ENCODE assay signal across 14 cellular contexts in the genomic region with DNA sequence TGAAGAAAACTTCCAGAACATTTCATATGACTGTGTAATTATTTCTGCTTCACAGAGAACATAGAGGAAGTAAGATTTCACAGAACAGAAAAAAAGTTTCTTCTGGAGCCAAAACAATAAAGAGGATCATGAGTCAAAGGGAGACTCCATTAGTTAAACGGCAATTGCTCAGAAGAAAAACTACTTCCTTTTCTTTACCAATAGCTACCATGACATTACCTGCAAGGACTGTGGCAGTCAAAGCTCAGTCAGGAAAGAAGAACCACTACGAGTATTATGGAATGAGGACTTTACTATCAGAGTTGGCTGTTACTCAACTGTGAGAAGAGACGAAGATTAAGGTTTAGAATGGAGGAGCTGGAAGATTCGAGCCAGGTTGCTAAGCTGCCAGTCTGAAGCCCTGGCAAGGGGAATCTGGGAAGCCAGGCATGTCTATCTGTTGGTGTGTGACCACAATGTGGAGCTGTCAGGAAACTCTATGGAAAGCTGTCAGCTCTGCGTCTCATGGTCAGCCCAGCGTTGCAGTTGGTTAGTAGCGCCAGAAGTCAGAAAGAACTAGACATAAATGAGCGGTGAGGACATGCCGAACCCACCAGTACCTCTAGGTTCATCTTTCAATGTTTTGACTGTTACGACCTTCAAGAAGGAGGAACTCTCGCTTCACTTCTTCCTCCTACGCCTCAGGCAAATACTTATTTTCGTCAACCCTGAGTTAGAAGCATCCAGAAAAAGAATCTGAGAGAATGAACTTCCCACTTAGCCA.
DNase-seq lines count a peak whose midpoint lies in the region; ATAC-seq and TF ChIP-seq lines count a peak whose summit lies in the region.
"Had no signal": no experiment of that assay in that cellular context is flagged by ENCODE, and none has a peak within 500 bp of the region (broad histone marks: within the 10 kb centered on the region; RNA-seq: fewer than 3 reads in every experiment).

No MANE protein-coding gene starts in this region.

- no peak for TF ChIP-seq CTCF in activated B cell treated with CpG ODN at 0.5 μM for 24 hours (IDR thresholded peaks at IDR 0.05)
- TF ChIP-seq CTCF in RWPE1 (conservative IDR thresholded peaks at IDR 0.05; ENCODE audit: low read depth): no peak
- no peak for TF ChIP-seq CTCF in progenitor cell of endocrine pancreas (IDR thresholded peaks at IDR 0.05; ENCODE audit: unreplicated experiment)

- H3K27ac Mint-ChIP-seq in activated B cell treated with CpG ODN at 0.5 μM for 24 hours (peak overlapping the region; percentile 87), progenitor cell of endocrine pancreas (no peak overlapping the region)
- H3K27ac Mint-ChIP-seq: brain had no signal

- peak; percentile 93 for ATAC-seq in GM18511 (IDR thresholded peaks at IDR 0.05; ENCODE audit: unreplicated experiment)
- ATAC-seq in GM21515 (IDR thresholded peaks at IDR 0.05; ENCODE audit: unreplicated experiment): peak; percentile 87
- ATAC-seq in HG03139 (IDR thresholded peaks at IDR 0.05; ENCODE audit: unreplicated experiment): peak; percentile 66
- peak; percentile 83 for ATAC-seq in activated B cell treated with CpG ODN at 0.5 μM for 24 hours (ENCODE audit: low read depth)
- ATAC-seq: HCT116 had no signal

- H3K36me3 Mint-ChIP-seq in activated B cell treated with CpG ODN at 0.5 μM for 24 hours (ENCODE audit: low read depth): no peaks in the 10 kb centered on the region
- no peaks in the 10 kb centered on the region for H3K36me3 Mint-ChIP-seq in progenitor cell of endocrine pancreas (ENCODE audit: insufficient read depth)
- H3K36me3 Mint-ChIP-seq: brain had no signal

- POLR2A ChIA-PET in activated B cell treated with CpG ODN at 0.5 μM for 24 hours (lab: Charles Lee): interaction anchor here (1.0 kb wide), 1 partner anchor 81 kb away, joined by 3 read pairs; no protein-coding TSS in a partner anchor
- POLR2A ChIA-PET in RWPE1 (lab: Yijun Ruan, JAX; ENCODE audit: low non-redundant PET): no interaction called here

- H3K9me3 Mint-ChIP-seq in activated B cell treated with CpG ODN at 0.5 μM for 24 hours: no peaks in the 10 kb centered on the region
- H3K9me3 Mint-ChIP-seq in progenitor cell of endocrine pancreas (ENCODE audit: low read depth): no peaks in the 10 kb centered on the region
- H3K9me3 Mint-ChIP-seq: brain had no signal

- H3K27ac ChIP-seq in RWPE1: no peak overlapping the region
- H3K27ac ChIP-seq: VCaP had no signal

- H3K4me1 Mint-ChIP-seq in activated B cell treated with CpG ODN at 0.5 μM for 24 hours (peaks cover 14% of the 10 kb centered on the region), progenitor cell of endocrine pancreas (ENCODE audit: low read depth) (peaks cover 3% of the 10 kb centered on the region)
- H3K4me1 Mint-ChIP-seq: brain had no signal

- H3K27me3 Mint-ChIP-seq in activated B cell treated with CpG ODN at 0.5 μM for 24 hours (no peaks in the 10 kb centered on the region), progenitor cell of endocrine pancreas (no peaks in the 10 kb centered on the region)
- H3K27me3 Mint-ChIP-seq: brain had no signal

- intact Hi-C loops in activated B cell treated with CpG ODN at 0.5 μM for 24 hours (cut with micrococcal nuclease): loop anchor here (2.0 to 10.0 kb wide), 3 partner anchors 54 to 868 kb away; no protein-coding TSS in a partner anchor

- DNase-seq in activated B cell treated with CpG ODN at 0.5 μM for 24 hours (no peak), RKO (ENCODE audit: low spot score) (no peak), occipital lobe (lab: John Stamatoyannopoulos, UW) (no peak), RWPE1 (ENCODE audit: low spot score) (no peak), progenitor cell of endocrine pancreas (ENCODE audit: low spot score, unreplicated experiment) (no peak)
- DNase-seq: Caco-2; NCI-H2227 treated with DMSO at 0.1 percent for 48 hours; stimulated activated CD4-positive, alpha-beta T cell treated with anti-CD3 and anti-CD28 coated beads, Interleukin-4, amount 100 ng/mL, for 1 hour had no signal

- H3K4me3 Mint-ChIP-seq in activated B cell treated with CpG ODN at 0.5 μM for 24 hours (peak overlapping the region; percentile 71), progenitor cell of endocrine pancreas (ENCODE audit: low read depth) (no peak overlapping the region)
- H3K4me3 Mint-ChIP-seq: brain had no signal

- CTCF ChIA-PET in activated B cell treated with CpG ODN at 0.5 μM for 24 hours (lab: Charles Lee) (no interaction called here), RWPE1 (lab: Yijun Ruan, JAX) (interaction anchor here (0.8 kb wide), 1 partner anchor 1314 kb away, joined by 3 read pairs; no protein-coding TSS in a partner anchor)
